ENCODE assay signal across 8 cellular contexts in the genomic region with DNA sequence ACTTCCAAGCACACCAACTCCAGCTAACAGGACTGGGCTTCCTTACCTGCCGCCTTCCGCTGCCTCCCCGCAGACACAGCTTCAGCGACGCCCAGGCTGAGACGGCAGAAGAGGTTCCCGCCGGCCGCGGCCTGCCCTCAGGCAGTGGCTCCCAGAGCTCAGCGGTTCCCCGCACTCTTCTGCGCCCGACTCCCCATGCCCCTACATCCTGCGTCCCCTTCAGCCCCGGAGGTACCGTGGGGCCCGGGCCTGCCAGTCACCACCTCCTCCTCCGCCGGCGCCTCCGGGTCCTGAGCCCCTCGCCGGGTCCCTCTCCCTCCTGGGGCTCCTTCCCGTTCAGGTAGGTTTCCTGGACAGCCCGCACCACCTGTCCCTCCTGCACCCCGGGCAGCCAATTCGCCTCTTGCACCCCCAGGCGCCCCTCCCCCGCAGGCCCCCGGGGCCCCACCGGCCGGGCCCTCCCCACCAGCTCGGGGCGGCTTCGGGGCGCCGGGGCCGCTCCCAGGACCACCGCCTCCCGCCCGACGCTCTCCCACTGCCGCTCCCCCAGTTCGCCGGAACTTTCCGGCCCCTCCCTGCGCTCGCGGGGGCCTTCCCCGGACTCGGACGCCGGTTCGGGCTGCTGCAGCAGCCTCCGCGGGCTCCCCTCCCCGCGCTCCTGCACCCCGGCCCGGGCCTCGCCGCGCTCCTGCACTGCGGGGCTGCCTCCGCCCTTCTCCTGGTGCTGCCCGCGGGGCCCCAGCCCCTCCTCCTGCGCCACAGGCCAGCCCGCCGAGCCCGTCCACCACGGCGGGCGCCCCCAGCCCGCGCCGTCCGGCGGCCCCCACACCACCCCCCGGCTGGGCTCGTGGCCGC. TPM values are rescaled to one million over a fixed set of nuclear protein-coding genes. Genes with fewer than 3 reads are reported as not detected.
DNase-seq lines count a peak whose midpoint lies in the region; ATAC-seq and TF ChIP-seq lines count a peak whose summit lies in the region.

Gene TNK2, minus strand, starts transcription at position 113 of the 855 bp plus-strand sequence. CDS start 19,963 bp downstream, outside the sequence.

- DNase-seq in Caco-2 (peak in 1 of 2 experiments; percentile 51), LNCaP clone FGC (ENCODE audit: low read depth) (no peak), esophagus muscularis mucosa (ENCODE audit: extremely low spot score) (no peak), nephron progenitor cell (peak; percentile 44), uterus (no peak), NCI-H510A treated with DMSO at 0.1 percent for 48 hours (lab: John Stamatoyannopoulos, UW) (no peak)
- DNase-seq in activated T-cell treated with anti-CD3 and anti-CD28 coated beads, Interleukin-2, amount 50 U/mL, for 1 hour, result peak; percentile 65

- H3K4me3 ChIP-seq in Caco-2 (ENCODE audit: low read depth, low read length) (peak within 1 kb of the TSS; percentile 74), LNCaP clone FGC (ENCODE audit: low read depth, low read length) (peak within 1 kb of the TSS; percentile 57), esophagus muscularis mucosa (peak within 1 kb of the TSS; percentile 63 to 99 (median 82)), uterus (peak within 1 kb of the TSS; percentile 43 to 75)

- H3K4me1 ChIP-seq in Caco-2 (peaks cover 24% of the 10 kb centered on the region), esophagus muscularis mucosa (peaks cover 31 to 45% (median 42%) of the 10 kb centered on the region in 4 donors), uterus (peaks cover 0 to 18% of the 10 kb centered on the region in 2 donors)

- no peak for TF ChIP-seq POLR2A in esophagus muscularis mucosa (IDR thresholded peaks at IDR 0.05; ENCODE audit: low read depth)
- TF ChIP-seq POLR2A in uterus (IDR thresholded peaks at IDR 0.05), result no peak

- peak within 1 kb of the TSS; percentile 32 for H3K27ac Mint-ChIP-seq in Caco-2 (ENCODE audit: unreplicated experiment)
- no peak within 1 kb of the TSS for H3K27ac Mint-ChIP-seq in nephron progenitor cell

- H3K4me3 Mint-ChIP-seq in Caco-2 (ENCODE audit: unreplicated experiment), result peak within 1 kb of the TSS; percentile 86
- H3K4me3 Mint-ChIP-seq in nephron progenitor cell, result peak within 1 kb of the TSS; percentile 85

- H3K36me3 ChIP-seq in Caco-2 (ENCODE audit: control insufficient read depth, insufficient read depth, low read length) (no peaks in the 10 kb centered on the region), esophagus muscularis mucosa (no peaks in the 10 kb centered on the region), uterus (no peaks in the 10 kb centered on the region)

- ATAC-seq in GM21576 (IDR thresholded peaks at IDR 0.05; ENCODE audit: unreplicated experiment), result peak; percentile 8

- intact Hi-C loops in Caco-2 (cut with micrococcal nuclease; ENCODE audit: unreplicated experiment), result loop anchor here (2.0 kb wide), 1 partner anchor 14 kb away; no protein-coding TSS in a partner anchor
- intact Hi-C loops in esophagus muscularis mucosa (cut with DNase I), result no loop called here
- intact Hi-C loops in uterus (cut with DNase I; ENCODE audit: low total_unique reads), result no loop called here

- POLR2A ChIA-PET in Caco-2 (lab: Charles Lee), result interaction anchor here (0.7 kb wide), 1 partner anchor 93 kb away, joined by 4 read pairs; no protein-coding TSS in a partner anchor

- H3K9me3 ChIP-seq in Caco-2 (no peaks in the 10 kb centered on the region), esophagus muscularis mucosa (no peaks in the 10 kb centered on the region), uterus (no peaks in the 10 kb centered on the region)

- TF ChIP-seq CTCF in Caco-2 (IDR thresholded peaks at IDR 0.05; ENCODE audit: insufficient read depth in 1 of 2, low read depth in 1 of 2, low read length in 1 of 2, severe bottlenecking in 1 of 2, unreplicated experiment in 1 of 2) (no peak), LNCaP clone FGC (IDR thresholded peaks at IDR 0.05; ENCODE audit: control insufficient read depth, extremely low read depth, insufficient read depth) (no peak), esophagus muscularis mucosa (IDR thresholded peaks at IDR 0.05) (no peak), nephron progenitor cell (IDR thresholded peaks at IDR 0.05) (no peak), uterus (IDR thresholded peaks at IDR 0.05) (no peak)

- WGBS in esophagus muscularis mucosa, result 4% methylated on average over 37 of the region's 83 CpGs

- TF ChIP-seq EP300 in esophagus muscularis mucosa (IDR thresholded peaks at IDR 0.05), result no peak

- H3K36me3 Mint-ChIP-seq in Caco-2 (ENCODE audit: insufficient read depth, unreplicated experiment) (no peaks in the 10 kb centered on the region), nephron progenitor cell (ENCODE audit: low read depth) (peaks cover 12% of the 10 kb centered on the region)

- CTCF ChIA-PET in Caco-2 (lab: Charles Lee), result interaction anchor here (1.1 to 4.0 kb wide), 4 partner anchors 14 to 56 kb away, joined by 3 to 23 read pairs (median 6); no protein-coding TSS in a partner anchor

- no TSS peak for BruUV-seq in Caco-2 (replicated peaks; lab: Mats Ljungman, UMichigan)

- peaks cover 26% of the 10 kb centered on the region for H3K4me1 Mint-ChIP-seq in Caco-2 (ENCODE audit: low read depth, unreplicated experiment)
- H3K4me1 Mint-ChIP-seq in nephron progenitor cell, result peaks cover 48% of the 10 kb centered on the region

- no peaks in the 10 kb centered on the region for H3K27me3 Mint-ChIP-seq in Caco-2 (ENCODE audit: insufficient read depth, unreplicated experiment)
- H3K27me3 Mint-ChIP-seq in nephron progenitor cell (ENCODE audit: low read depth, poor library complexity), result peaks cover 31% of the 10 kb centered on the region

- H3K27ac ChIP-seq in esophagus muscularis mucosa (replicated peaks in 1 of 4), result peak within 1 kb of the TSS; percentile 69 to 81 (median 78)
- peak within 1 kb of the TSS; percentile 51 to 73 for H3K27ac ChIP-seq in uterus

- H3K27me3 ChIP-seq in Caco-2 (replicated peaks; ENCODE audit: control insufficient read depth, insufficient read depth, low read length), result no peaks in the 10 kb centered on the region
- no peaks in the 10 kb centered on the region for H3K27me3 ChIP-seq in esophagus muscularis mucosa
- no peaks in the 10 kb centered on the region for H3K27me3 ChIP-seq in uterus

- H3K9me3 Mint-ChIP-seq in Caco-2 (ENCODE audit: unreplicated experiment) (no peaks in the 10 kb centered on the region), nephron progenitor cell (no peaks in the 10 kb centered on the region)

RNA-seq across cellular contexts. Expression of gene TNK2, which starts in this region (rescaled TPM):
- total RNA-seq in Caco-2 (2022) (36.0 and 37.9 TPM in 2 replicates), esophagus muscularis mucosa (10 to 100 TPM; 16.4 to 42.3 (median 28.3) TPM), uterus (10 to 100 TPM in 3 of 4 donors, 1 to 10 TPM in 1; 6.1 to 81.2 (median 24.4) TPM)

Comparison
In these comparisons a context has a peak if more than half of its experiments do, and no peak if none do; other contexts are left out.
1. DNase-seq: peak in activated T-cell treated with anti-CD3 and anti-CD28 coated beads, Interleukin-2, amount 50 U/mL, for 1 hour (single experiment) and nephron progenitor cell (single experiment); none in LNCaP clone FGC (single experiment), esophagus muscularis mucosa (single experiment), uterus (0 of 2) and NCI-H510A treated with DMSO at 0.1 percent for 48 hours (single experiment).
2. Peak in every context shown above with its lines, with median percentiles within 50 percentile points of each other: H3K4me3 ChIP-seq.